In the genomic region with DNA sequence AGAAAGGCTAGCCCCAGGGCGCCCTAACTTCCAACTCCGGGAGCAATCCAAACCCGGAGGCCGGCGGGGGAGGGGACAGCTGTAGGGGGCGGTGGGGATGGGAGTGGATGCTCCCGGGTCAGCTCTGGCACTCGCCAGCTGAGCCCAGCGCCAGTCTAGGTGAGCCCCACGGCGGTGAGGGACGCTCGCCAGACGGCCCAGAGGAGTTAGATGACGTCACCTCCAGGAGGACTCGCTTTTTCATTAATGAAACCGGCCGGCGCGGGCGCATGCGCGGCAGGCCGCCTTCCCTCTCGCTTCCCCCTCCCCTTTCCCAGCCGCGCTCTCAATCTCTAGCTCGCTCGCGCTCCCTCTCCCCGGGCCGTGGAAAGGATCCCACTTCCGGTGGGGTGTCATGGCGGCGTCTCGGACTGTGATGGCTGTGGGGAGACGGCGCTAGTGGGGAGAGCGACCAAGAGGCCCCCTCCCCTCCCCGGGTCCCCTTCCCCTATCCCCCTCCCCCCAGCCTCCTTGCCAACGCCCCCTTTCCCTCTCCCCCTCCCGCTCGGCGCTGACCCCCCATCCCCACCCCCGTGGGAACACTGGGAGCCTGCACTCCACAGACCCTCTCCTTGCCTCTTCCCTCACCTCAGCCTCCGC, we compare ENCODE assay signal across 1 cellular context.
A peak's percentile ranks its signal among the peaks of the same experiment; 100 is the strongest.
TF ChIP-seq lines count a peak whose summit lies in the region.

A gene with protein sequence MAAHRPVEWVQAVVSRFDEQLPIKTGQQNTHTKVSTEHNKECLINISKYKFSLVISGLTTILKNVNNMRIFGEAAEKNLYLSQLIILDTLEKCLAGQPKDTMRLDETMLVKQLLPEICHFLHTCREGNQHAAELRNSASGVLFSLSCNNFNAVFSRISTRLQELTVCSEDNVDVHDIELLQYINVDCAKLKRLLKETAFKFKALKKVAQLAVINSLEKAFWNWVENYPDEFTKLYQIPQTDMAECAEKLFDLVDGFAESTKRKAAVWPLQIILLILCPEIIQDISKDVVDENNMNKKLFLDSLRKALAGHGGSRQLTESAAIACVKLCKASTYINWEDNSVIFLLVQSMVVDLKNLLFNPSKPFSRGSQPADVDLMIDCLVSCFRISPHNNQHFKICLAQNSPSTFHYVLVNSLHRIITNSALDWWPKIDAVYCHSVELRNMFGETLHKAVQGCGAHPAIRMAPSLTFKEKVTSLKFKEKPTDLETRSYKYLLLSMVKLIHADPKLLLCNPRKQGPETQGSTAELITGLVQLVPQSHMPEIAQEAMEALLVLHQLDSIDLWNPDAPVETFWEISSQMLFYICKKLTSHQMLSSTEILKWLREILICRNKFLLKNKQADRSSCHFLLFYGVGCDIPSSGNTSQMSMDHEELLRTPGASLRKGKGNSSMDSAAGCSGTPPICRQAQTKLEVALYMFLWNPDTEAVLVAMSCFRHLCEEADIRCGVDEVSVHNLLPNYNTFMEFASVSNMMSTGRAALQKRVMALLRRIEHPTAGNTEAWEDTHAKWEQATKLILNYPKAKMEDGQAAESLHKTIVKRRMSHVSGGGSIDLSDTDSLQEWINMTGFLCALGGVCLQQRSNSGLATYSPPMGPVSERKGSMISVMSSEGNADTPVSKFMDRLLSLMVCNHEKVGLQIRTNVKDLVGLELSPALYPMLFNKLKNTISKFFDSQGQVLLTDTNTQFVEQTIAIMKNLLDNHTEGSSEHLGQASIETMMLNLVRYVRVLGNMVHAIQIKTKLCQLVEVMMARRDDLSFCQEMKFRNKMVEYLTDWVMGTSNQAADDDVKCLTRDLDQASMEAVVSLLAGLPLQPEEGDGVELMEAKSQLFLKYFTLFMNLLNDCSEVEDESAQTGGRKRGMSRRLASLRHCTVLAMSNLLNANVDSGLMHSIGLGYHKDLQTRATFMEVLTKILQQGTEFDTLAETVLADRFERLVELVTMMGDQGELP (N-terminal part only) (plus strand): TSS at position 378 of the 639 bp plus-strand sequence. CDS start 333 bp downstream, outside the sequence.

TF ChIP-seq in HEK293, 187 proteins besides CTCF, POLR2A, EP300 and RAD21 (continued from another document and continues in another):
- TF ChIP-seq, protein P1, sequence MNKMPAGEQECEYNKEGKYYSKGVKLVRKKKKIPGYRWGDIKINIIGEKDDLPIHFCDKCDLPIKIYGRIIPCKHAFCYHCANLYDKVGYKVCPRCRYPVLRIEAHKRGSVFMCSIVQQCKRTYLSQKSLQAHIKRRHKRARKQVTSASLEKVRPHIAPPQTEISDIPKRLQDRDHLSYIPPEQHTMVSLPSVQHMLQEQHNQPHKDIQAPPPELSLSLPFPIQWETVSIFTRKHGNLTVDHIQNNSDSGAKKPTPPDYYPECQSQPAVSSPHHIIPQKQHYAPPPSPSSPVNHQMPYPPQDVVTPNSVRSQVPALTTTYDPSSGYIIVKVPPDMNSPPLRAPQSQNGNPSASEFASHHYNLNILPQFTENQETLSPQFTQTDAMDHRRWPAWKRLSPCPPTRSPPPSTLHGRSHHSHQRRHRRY (tag by site-specific recombination; IDR thresholded peaks at IDR 0.05): no peak
- TF ChIP-seq, protein P2, sequence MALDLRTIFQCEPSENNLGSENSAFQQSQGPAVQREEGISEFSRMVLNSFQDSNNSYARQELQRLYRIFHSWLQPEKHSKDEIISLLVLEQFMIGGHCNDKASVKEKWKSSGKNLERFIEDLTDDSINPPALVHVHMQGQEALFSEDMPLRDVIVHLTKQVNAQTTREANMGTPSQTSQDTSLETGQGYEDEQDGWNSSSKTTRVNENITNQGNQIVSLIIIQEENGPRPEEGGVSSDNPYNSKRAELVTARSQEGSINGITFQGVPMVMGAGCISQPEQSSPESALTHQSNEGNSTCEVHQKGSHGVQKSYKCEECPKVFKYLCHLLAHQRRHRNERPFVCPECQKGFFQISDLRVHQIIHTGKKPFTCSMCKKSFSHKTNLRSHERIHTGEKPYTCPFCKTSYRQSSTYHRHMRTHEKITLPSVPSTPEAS (tag by site-specific recombination; IDR thresholded peaks at IDR 0.05): 0 out of 2 replicates have a peak, but pooled peaks have one; percentile 13
- TF ChIP-seq, protein P3, sequence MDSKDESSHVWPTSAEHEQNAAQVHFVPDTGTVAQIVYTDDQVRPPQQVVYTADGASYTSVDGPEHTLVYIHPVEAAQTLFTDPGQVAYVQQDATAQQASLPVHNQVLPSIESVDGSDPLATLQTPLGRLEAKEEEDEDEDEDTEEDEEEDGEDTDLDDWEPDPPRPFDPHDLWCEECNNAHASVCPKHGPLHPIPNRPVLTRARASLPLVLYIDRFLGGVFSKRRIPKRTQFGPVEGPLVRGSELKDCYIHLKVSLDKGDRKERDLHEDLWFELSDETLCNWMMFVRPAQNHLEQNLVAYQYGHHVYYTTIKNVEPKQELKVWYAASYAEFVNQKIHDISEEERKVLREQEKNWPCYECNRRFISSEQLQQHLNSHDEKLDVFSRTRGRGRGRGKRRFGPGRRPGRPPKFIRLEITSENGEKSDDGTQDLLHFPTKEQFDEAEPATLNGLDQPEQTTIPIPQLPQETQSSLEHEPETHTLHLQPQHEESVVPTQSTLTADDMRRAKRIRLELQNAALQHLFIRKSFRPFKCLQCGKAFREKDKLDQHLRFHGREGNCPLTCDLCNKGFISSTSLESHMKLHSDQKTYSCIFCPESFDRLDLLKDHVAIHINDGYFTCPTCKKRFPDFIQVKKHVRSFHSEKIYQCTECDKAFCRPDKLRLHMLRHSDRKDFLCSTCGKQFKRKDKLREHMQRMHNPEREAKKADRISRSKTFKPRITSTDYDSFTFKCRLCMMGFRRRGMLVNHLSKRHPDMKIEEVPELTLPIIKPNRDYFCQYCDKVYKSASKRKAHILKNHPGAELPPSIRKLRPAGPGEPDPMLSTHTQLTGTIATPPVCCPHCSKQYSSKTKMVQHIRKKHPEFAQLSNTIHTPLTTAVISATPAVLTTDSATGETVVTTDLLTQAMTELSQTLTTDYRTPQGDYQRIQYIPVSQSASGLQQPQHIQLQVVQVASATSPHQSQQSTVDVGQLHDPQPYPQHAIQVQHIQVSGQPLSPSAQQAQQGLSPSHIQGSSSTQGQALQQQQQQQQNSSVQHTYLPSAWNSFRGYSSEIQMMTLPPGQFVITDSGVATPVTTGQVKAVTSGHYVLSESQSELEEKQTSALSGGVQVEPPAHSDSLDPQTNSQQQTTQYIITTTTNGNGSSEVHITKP (tag by site-specific recombination; IDR thresholded peaks at IDR 0.05): peak; percentile 95
- TF ChIP-seq OVOL3 (tag by site-specific recombination; IDR thresholded peaks at IDR 0.05) (no peak), ZNF664 (tag by site-specific recombination; IDR thresholded peaks at IDR 0.05) (peak; percentile 10; the same call in 1 of the 2 replicates), PRDM1 (tag by site-specific recombination; IDR thresholded peaks at IDR 0.05) (peak; percentile 96), ZBTB48 (tag by site-specific recombination; IDR thresholded peaks at IDR 0.05) (peak; percentile 56; the same call in 1 of the 2 replicates), ZNF354C (tag by site-specific recombination; IDR thresholded peaks at IDR 0.05; ENCODE audit: borderline replicate concordance, low read depth) (no peak), ZNF16 (tag by site-specific recombination; IDR thresholded peaks at IDR 0.05; ENCODE audit: low read depth) (no peak), ZBTB8A (tag by site-specific recombination; IDR thresholded peaks at IDR 0.05) (peak; percentile 50; the same call in 1 of the 2 replicates), ZSCAN30 (tag by site-specific recombination; IDR thresholded peaks at IDR 0.05) (no peak), ZNF426 (tag by site-specific recombination; IDR thresholded peaks at IDR 0.05) (no peak), ZBTB20 (tag by site-specific recombination; IDR thresholded peaks at IDR 0.05) (no peak), GLI4 (tag by site-specific recombination; IDR thresholded peaks at IDR 0.05) (peak; percentile 35; the same call in 1 of the 2 replicates), ZNF404 (tag by site-specific recombination; IDR thresholded peaks at IDR 0.05) (no peak), BCL11A (tag by site-specific recombination; IDR thresholded peaks at IDR 0.05; ENCODE audit: low read depth) (no peak)
- TF ChIP-seq, protein P4, sequence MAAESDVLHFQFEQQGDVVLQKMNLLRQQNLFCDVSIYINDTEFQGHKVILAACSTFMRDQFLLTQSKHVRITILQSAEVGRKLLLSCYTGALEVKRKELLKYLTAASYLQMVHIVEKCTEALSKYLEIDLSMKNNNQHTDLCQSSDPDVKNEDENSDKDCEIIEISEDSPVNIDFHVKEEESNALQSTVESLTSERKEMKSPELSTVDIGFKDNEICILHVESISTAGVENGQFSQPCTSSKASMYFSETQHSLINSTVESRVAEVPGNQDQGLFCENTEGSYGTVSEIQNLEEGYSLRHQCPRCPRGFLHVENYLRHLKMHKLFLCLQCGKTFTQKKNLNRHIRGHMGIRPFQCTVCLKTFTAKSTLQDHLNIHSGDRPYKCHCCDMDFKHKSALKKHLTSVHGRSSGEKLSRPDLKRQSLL (tag by site-specific recombination; IDR thresholded peaks at IDR 0.05): peak; percentile 75
- TF ChIP-seq, protein P5, sequence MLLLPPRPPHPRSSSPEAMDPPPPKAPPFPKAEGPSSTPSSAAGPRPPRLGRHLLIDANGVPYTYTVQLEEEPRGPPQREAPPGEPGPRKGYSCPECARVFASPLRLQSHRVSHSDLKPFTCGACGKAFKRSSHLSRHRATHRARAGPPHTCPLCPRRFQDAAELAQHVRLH (tag by site-specific recombination; IDR thresholded peaks at IDR 0.05): no peak
- TF ChIP-seq, protein P6, sequence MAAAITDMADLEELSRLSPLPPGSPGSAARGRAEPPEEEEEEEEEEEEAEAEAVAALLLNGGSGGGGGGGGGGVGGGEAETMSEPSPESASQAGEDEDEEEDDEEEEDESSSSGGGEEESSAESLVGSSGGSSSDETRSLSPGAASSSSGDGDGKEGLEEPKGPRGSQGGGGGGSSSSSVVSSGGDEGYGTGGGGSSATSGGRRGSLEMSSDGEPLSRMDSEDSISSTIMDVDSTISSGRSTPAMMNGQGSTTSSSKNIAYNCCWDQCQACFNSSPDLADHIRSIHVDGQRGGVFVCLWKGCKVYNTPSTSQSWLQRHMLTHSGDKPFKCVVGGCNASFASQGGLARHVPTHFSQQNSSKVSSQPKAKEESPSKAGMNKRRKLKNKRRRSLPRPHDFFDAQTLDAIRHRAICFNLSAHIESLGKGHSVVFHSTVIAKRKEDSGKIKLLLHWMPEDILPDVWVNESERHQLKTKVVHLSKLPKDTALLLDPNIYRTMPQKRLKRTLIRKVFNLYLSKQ (tag by site-specific recombination; IDR thresholded peaks at IDR 0.05; ENCODE audit: borderline replicate concordance): no peak
- TF ChIP-seq, protein P7, sequence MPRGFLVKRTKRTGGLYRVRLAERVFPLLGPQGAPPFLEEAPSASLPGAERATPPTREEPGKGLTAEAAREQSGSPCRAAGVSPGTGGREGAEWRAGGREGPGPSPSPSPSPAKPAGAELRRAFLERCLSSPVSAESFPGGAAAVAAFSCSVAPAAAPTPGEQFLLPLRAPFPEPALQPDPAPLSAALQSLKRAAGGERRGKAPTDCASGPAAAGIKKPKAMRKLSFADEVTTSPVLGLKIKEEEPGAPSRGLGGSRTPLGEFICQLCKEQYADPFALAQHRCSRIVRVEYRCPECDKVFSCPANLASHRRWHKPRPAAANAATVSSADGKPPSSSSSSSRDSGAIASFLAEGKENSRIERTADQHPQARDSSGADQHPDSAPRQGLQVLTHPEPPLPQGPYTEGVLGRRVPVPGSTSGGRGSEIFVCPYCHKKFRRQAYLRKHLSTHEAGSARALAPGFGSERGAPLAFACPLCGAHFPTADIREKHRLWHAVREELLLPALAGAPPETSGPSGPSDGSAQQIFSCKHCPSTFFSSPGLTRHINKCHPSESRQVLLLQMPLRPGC (tag by site-specific recombination; IDR thresholded peaks at IDR 0.05): no peak
- TF ChIP-seq, protein P8, sequence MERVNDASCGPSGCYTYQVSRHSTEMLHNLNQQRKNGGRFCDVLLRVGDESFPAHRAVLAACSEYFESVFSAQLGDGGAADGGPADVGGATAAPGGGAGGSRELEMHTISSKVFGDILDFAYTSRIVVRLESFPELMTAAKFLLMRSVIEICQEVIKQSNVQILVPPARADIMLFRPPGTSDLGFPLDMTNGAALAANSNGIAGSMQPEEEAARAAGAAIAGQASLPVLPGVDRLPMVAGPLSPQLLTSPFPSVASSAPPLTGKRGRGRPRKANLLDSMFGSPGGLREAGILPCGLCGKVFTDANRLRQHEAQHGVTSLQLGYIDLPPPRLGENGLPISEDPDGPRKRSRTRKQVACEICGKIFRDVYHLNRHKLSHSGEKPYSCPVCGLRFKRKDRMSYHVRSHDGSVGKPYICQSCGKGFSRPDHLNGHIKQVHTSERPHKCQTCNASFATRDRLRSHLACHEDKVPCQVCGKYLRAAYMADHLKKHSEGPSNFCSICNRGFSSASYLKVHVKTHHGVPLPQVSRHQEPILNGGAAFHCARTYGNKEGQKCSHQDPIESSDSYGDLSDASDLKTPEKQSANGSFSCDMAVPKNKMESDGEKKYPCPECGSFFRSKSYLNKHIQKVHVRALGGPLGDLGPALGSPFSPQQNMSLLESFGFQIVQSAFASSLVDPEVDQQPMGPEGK (tag by site-specific recombination; IDR thresholded peaks at IDR 0.05): no peak; the same call in 1 of the 2 replicates
- TF ChIP-seq, protein P9, sequence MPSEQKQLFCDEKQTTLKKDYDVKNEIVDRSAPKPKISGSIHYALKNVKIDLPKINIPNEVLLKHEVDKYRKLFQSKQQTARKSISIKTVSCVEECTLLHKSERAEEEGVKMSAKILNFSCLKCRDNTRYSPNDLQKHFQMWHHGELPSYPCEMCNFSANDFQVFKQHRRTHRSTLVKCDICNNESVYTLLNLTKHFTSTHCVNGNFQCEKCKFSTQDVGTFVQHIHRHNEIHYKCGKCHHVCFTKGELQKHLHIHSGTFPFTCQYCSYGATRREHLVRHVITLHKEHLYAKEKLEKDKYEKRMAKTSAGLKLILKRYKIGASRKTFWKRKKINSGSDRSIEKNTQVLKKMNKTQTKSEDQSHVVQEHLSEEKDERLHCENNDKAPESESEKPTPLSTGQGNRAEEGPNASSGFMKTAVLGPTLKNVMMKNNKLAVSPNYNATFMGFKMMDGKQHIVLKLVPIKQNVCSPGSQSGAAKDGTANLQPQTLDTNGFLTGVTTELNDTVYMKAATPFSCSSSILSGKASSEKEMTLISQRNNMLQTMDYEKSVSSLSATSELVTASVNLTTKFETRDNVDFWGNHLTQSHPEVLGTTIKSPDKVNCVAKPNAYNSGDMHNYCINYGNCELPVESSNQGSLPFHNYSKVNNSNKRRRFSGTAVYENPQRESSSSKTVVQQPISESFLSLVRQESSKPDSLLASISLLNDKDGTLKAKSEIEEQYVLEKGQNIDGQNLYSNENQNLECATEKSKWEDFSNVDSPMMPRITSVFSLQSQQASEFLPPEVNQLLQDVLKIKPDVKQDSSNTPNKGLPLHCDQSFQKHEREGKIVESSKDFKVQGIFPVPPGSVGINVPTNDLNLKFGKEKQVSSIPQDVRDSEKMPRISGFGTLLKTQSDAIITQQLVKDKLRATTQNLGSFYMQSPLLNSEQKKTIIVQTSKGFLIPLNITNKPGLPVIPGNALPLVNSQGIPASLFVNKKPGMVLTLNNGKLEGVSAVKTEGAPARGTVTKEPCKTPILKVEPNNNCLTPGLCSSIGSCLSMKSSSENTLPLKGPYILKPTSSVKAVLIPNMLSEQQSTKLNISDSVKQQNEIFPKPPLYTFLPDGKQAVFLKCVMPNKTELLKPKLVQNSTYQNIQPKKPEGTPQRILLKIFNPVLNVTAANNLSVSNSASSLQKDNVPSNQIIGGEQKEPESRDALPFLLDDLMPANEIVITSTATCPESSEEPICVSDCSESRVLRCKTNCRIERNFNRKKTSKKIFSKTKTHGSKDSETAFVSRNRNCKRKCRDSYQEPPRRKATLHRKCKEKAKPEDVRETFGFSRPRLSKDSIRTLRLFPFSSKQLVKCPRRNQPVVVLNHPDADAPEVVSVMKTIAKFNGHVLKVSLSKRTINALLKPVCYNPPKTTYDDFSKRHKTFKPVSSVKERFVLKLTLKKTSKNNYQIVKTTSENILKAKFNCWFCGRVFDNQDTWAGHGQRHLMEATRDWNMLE (tag by site-specific recombination; conservative IDR thresholded peaks at IDR 0.05; ENCODE audit: low read depth): no peak
